9 cellular contexts compared by ENCODE assay signal in genomic region chr22:46055176-46055850, GRCh38.
A peak's percentile ranks its signal among the peaks of the same experiment; 100 is the strongest.
DNase-seq lines count a peak whose midpoint lies in the region; ATAC-seq, FAIRE-seq and TF ChIP-seq lines count a peak whose summit lies in the region.
"Had no signal": no experiment of that assay in that cellular context is flagged by ENCODE, and none has a peak within 500 bp of the region (broad histone marks: within the 10 kb centered on the region; RNA-seq: fewer than 3 reads in every experiment).

No MANE protein-coding gene starts in this region.

- H3K9me3 ChIP-seq in liver (ENCODE audit: control insufficient read depth in 4 of 4, low read length in 3 of 4) (no peaks in the 10 kb centered on the region), HepG2 (ENCODE audit: low read length) (no peaks in the 10 kb centered on the region)

- FAIRE-seq in HepG2 (lab: Jason Lieb, UNC) (no peak), bronchial epithelial cell (lab: Jason Lieb, UNC) (no peak)

- intact Hi-C loops in HepG2 (cut with micrococcal nuclease; ENCODE audit: unreplicated experiment), result no loop called here

- H3K9me3 Mint-ChIP-seq in mesothelial cell of epicardium, result no peaks in the 10 kb centered on the region

- no peak overlapping the region for H3K4me2 ChIP-seq in HepG2 (ENCODE audit: low read depth, low read length)

- no peak for TF ChIP-seq POLR2A in HepG2 (IDR thresholded peaks at IDR 0.05; ENCODE audit: insufficient read depth in 1 of 2, low read depth in 2 of 2, low read length in 2 of 2)

- H3K4me1 Mint-ChIP-seq in mesothelial cell of epicardium, result peaks cover 8% of the 10 kb centered on the region

- DNase-seq in HepG2 (ENCODE audit: low spot score) (no peak), bronchial epithelial cell (ENCODE audit: low read depth) (no peak), mesothelial cell of epicardium (ENCODE audit: low spot score in 2 of 2, unreplicated experiment in 2 of 2) (no peak), SK-N-DZ (ENCODE audit: low spot score) (no peak)
- DNase-seq: NCI-H82 had no signal

- H3K27ac ChIP-seq in liver (ENCODE audit: low read depth in 1 of 2, low read length in 2 of 2) (peak overlapping the region; percentile 54 to 61), HepG2 (ENCODE audit: extremely low read length, insufficient read depth, low read length) (no peak overlapping the region)

- in situ Hi-C loops in HepG2 (cut with HindIII; ENCODE audit: extremely low pct_ligation_motif_present, low pct_unique_long_range_greater_than_20kb), result no loop called here

- 48% methylated on average over 16 of the region's 16 CpGs for WGBS in liver
- 41% methylated on average over 15 of the region's 16 CpGs for WGBS in HepG2 (ENCODE audit: low lambda C conversion rate)

- peak overlapping the region in 1 of 2 donors; percentile 42 for H3K9ac ChIP-seq in liver (ENCODE audit: low read depth in 1 of 2, low read length in 2 of 2)
- no peak overlapping the region for H3K9ac ChIP-seq in HepG2 (ENCODE audit: insufficient read depth, low read depth, low read length)

- no TSS peak for BruUV-seq in HepG2 (replicated peaks; lab: Mats Ljungman, UMichigan)

- CTCF ChIA-PET in HepG2 (lab: Yijun Ruan, JAX; ENCODE audit: low intra/inter-chr PET ratio, low total read pairs), result no interaction called here

- TF ChIP-seq CTCF in liver (IDR thresholded peaks at IDR 0.05; ENCODE audit: low read depth, low read length, missing input control) (no peak), HepG2 (CRISPR knock-in tag; IDR thresholded peaks at IDR 0.05) (no peak), bronchial epithelial cell (IDR thresholded peaks at IDR 0.05; ENCODE audit: insufficient read depth, low read length, severe bottlenecking) (no peak), mesothelial cell of epicardium (IDR thresholded peaks at IDR 0.05; ENCODE audit: unreplicated experiment) (no peak)

- H3K4me3 ChIP-seq in liver (ENCODE audit: low read depth in 1 of 3, low read length in 3 of 3), result no peak overlapping the region
- H3K4me3 ChIP-seq in HepG2 (replicated peaks in 1 of 3; ENCODE audit: insufficient read depth in 1 of 3, low read depth in 2 of 3, low read length in 3 of 3), result no peak overlapping the region
- peak overlapping the region; percentile 70 for H3K4me3 ChIP-seq in bronchial epithelial cell (ENCODE audit: low read depth, low read length)

- H3K79me2 ChIP-seq in HepG2 (ENCODE audit: insufficient read depth, low read length), result no peaks in the 10 kb centered on the region

- ATAC-seq in HepG2 (no peak), GM21381 (IDR thresholded peaks at IDR 0.05; ENCODE audit: unreplicated experiment) (no peak), HG02571 (IDR thresholded peaks at IDR 0.05; ENCODE audit: unreplicated experiment) (no peak), HG03039 (IDR thresholded peaks at IDR 0.05; ENCODE audit: unreplicated experiment) (no peak)

- TF ChIP-seq EP300 in HepG2 (IDR thresholded peaks at IDR 0.05; ENCODE audit: low read depth in 2 of 2, low read length in 2 of 2), result no peak
- no peak for TF ChIP-seq EP300 in HepG2 (CRISPR knock-in tag; IDR thresholded peaks at IDR 0.05; ENCODE audit: borderline replicate concordance)

- no peaks in the 10 kb centered on the region for H3K36me3 Mint-ChIP-seq in mesothelial cell of epicardium

- H3K27me3 ChIP-seq in liver (ENCODE audit: control insufficient read depth in 4 of 4, insufficient read depth in 4 of 4, low read length in 3 of 4), result no peaks in the 10 kb centered on the region
- peaks cover 26 to 85% of the 10 kb centered on the region in 2 experiments for H3K27me3 ChIP-seq in HepG2 (ENCODE audit: control insufficient read depth in 1 of 2, insufficient read depth in 2 of 2, low read length in 2 of 2)
- H3K27me3 ChIP-seq in bronchial epithelial cell (ENCODE audit: control insufficient read depth, insufficient read depth, low read length), result no peaks in the 10 kb centered on the region

- H3K4me3 Mint-ChIP-seq in mesothelial cell of epicardium, result no peak overlapping the region

- H3K36me3 ChIP-seq in liver (ENCODE audit: control insufficient read depth in 4 of 4, insufficient read depth in 3 of 4, low read depth in 1 of 4, low read length in 3 of 4) (no peaks in the 10 kb centered on the region), HepG2 (replicated peaks in 1 of 2; ENCODE audit: control insufficient read depth in 1 of 2, insufficient read depth in 2 of 2, low read length in 2 of 2) (no peaks in the 10 kb centered on the region), bronchial epithelial cell (ENCODE audit: control insufficient read depth, insufficient read depth, low read length) (peaks cover 3% of the 10 kb centered on the region)

- H3K27me3 Mint-ChIP-seq in mesothelial cell of epicardium (ENCODE audit: low read depth), result no peaks in the 10 kb centered on the region

- H3K4me1 ChIP-seq in liver (ENCODE audit: control insufficient read depth in 4 of 4, insufficient read depth in 4 of 4, low read length in 3 of 4) (peaks cover 12 to 57% (median 48%) of the 10 kb centered on the region in 4 donors), HepG2 (ENCODE audit: insufficient read depth, low read length) (no peaks in the 10 kb centered on the region)

- H2AFZ ChIP-seq in HepG2 (ENCODE audit: low read length), result no peak overlapping the region

- peak overlapping the region; percentile 47 for H3K27ac Mint-ChIP-seq in mesothelial cell of epicardium

- no peaks in the 10 kb centered on the region for H4K20me1 ChIP-seq in HepG2 (ENCODE audit: insufficient read depth, low read length)

- POLR2A ChIA-PET in HepG2 (lab: Yijun Ruan, JAX), result no interaction called here

- TF ChIP-seq RAD21 in liver (IDR thresholded peaks at IDR 0.05), result no peak
- TF ChIP-seq RAD21 in HepG2 (CRISPR knock-in tag; IDR thresholded peaks at IDR 0.05), result no peak

TF ChIP-seq in liver, 16 proteins besides CTCF, POLR2A, EP300 and RAD21:
- peak; percentile 7 to 14 for TF ChIP-seq HNF4A (conservative IDR thresholded peaks at IDR 0.05)
- peak in 1 of 2 donors; percentile 27 for TF ChIP-seq RXRA (IDR thresholded peaks at IDR 0.05)
- no peak for TF ChIP-seq MAX (IDR thresholded peaks at IDR 0.05)
- TF ChIP-seq NR2F2 (IDR thresholded peaks at IDR 0.05), result peak; percentile 82

TF ChIP-seq in HepG2, 621 proteins besides CTCF, POLR2A, EP300 and RAD21:
- no peak for TF ChIP-seq ZC3H13 (CRISPR knock-in tag; IDR thresholded peaks at IDR 0.05)
- TF ChIP-seq CCDC6 (CRISPR knock-in tag; IDR thresholded peaks at IDR 0.05), result no peak
- TF ChIP-seq PHB2 (IDR thresholded peaks at IDR 0.05; ENCODE audit: partially characterized antibody), result no peak
- no peak for TF ChIP-seq ATF7 (IDR thresholded peaks at IDR 0.05)
- no peak for TF ChIP-seq ATF7 (CRISPR knock-in tag; IDR thresholded peaks at IDR 0.05)
- TF ChIP-seq ZFP36 (IDR thresholded peaks at IDR 0.05; ENCODE audit: borderline replicate concordance, low read depth, low read length, partially characterized antibody), result no peak
- TF ChIP-seq KLF11 (CRISPR knock-in tag; IDR thresholded peaks at IDR 0.05), result no peak
- no peak for TF ChIP-seq KMT2B (CRISPR knock-in tag; IDR thresholded peaks at IDR 0.05)
- no peak for TF ChIP-seq ATF1 (CRISPR knock-in tag; IDR thresholded peaks at IDR 0.05)
- TF ChIP-seq FOXP4 (CRISPR knock-in tag; IDR thresholded peaks at IDR 0.05), result no peak
- TF ChIP-seq NFRKB (IDR thresholded peaks at IDR 0.05), result no peak
- TF ChIP-seq TSC22D2 (CRISPR knock-in tag; IDR thresholded peaks at IDR 0.05; ENCODE audit: borderline replicate concordance), result no peak
- no peak for TF ChIP-seq KLF6 (CRISPR knock-in tag; IDR thresholded peaks at IDR 0.05)
- no peak for TF ChIP-seq ARNTL (CRISPR knock-in tag; IDR thresholded peaks at IDR 0.05)
- no peak for TF ChIP-seq KLF16 (CRISPR knock-in tag; IDR thresholded peaks at IDR 0.05)
- no peak for TF ChIP-seq ATM (IDR thresholded peaks at IDR 0.05; ENCODE audit: borderline replicate concordance)
- TF ChIP-seq LBX2 (CRISPR knock-in tag; IDR thresholded peaks at IDR 0.05; ENCODE audit: borderline replicate concordance), result no peak
- TF ChIP-seq ZNF326 (CRISPR knock-in tag; IDR thresholded peaks at IDR 0.05; ENCODE audit: borderline replicate concordance), result no peak
- no peak for TF ChIP-seq ATF2 (CRISPR knock-in tag; IDR thresholded peaks at IDR 0.05)
- no peak for TF ChIP-seq ARHGAP35 (CRISPR knock-in tag; IDR thresholded peaks at IDR 0.05; ENCODE audit: borderline replicate concordance)
